Comparison of ENCODE assay signal across 11 cellular contexts in the genomic region with DNA sequence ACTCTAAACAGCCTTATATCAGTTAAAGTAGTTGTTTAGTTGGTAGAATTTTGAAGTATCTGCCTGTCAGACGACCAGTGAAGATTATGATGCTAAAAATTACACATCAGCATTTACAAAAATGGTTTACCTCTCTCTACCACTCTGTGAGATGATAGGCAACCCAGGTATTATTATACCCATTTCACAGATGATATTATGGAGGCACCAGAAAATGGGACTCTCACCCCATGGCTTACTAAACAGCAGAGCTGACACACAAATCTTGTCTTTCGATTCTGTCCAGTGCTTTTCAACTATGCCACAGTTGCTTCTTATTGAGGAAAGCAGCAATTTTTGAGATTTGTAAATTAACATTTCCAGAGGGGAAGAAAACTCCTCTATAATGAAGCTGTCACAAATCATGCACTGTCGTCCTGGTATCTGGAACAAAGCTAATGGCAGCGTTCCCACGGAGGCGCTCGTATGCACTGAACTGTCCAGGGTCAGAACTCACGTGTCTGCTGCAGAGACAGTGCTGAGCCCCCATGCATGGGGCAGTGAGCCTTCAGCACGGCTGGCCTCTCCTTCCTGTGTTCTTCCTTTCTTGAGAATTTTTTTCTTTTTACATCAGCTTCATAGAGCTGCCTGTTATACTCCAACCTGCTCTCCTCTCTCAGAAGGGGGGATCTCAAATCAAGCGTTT.
"Had no signal": no experiment of that assay in that cellular context is flagged by ENCODE, and none has a peak within 500 bp of the region (broad histone marks: within the 10 kb centered on the region; RNA-seq: fewer than 3 reads in every experiment).

No MANE protein-coding gene starts in this region.

- DNase-seq: activated CD4-positive, alpha-beta T cell treated with anti-CD3 and anti-CD28 coated beads, Interleukin-2, amount 10 ng/mL, durations not matched to agents 7 days and 5 days; activated CD4-positive, CD25-positive, alpha-beta regulatory T cell; kidney glomerular epithelial cell; mammary epithelial cell; ovary; tibial artery had no signal

- H3K4me1 ChIP-seq: tibial artery, vagina had no signal

- H3K27me3 Mint-ChIP-seq: activated CD4-positive, alpha-beta T cell treated with anti-CD3 and anti-CD28 coated beads, Interleukin-2, amount 10 ng/mL, durations not matched to agents 7 days and 5 days had no signal

- H3K4me3 ChIP-seq: ovary, smooth muscle cell, tibial artery, vagina had no signal

- H3K27ac Mint-ChIP-seq: activated CD4-positive, alpha-beta T cell treated with anti-CD3 and anti-CD28 coated beads, Interleukin-2, amount 10 ng/mL, durations not matched to agents 7 days and 5 days; activated naive CD4-positive, alpha-beta T cell treated with anti-CD3 and anti-CD28 coated beads, Interleukin-2, amount 50 U/mL, for 24 hours; stimulated activated effector memory CD8-positive, alpha-beta T cell treated with anti-CD3 and anti-CD28 coated beads, Interleukin-12 subunit alpha, Interleukin-12 subunit beta, amount 100 ng/mL, for 72 hours had no signal

- H3K4me3 Mint-ChIP-seq: activated CD4-positive, alpha-beta T cell treated with anti-CD3 and anti-CD28 coated beads, Interleukin-2, amount 10 ng/mL, durations not matched to agents 7 days and 5 days; activated naive CD4-positive, alpha-beta T cell treated with anti-CD3 and anti-CD28 coated beads, Interleukin-2, amount 50 U/mL, for 24 hours; stimulated activated effector memory CD8-positive, alpha-beta T cell treated with anti-CD3 and anti-CD28 coated beads, Interleukin-12 subunit alpha, Interleukin-12 subunit beta, amount 100 ng/mL, for 72 hours had no signal

- H3K27me3 ChIP-seq: ovary, tibial artery, vagina had no signal

- H3K36me3 ChIP-seq: ovary, tibial artery, vagina had no signal

- H3K27ac ChIP-seq: ovary, tibial artery, vagina had no signal

- H3K4me1 Mint-ChIP-seq: activated CD4-positive, alpha-beta T cell treated with anti-CD3 and anti-CD28 coated beads, Interleukin-2, amount 10 ng/mL, durations not matched to agents 7 days and 5 days; activated naive CD4-positive, alpha-beta T cell treated with anti-CD3 and anti-CD28 coated beads, Interleukin-2, amount 50 U/mL, for 24 hours; stimulated activated effector memory CD8-positive, alpha-beta T cell treated with anti-CD3 and anti-CD28 coated beads, Interleukin-12 subunit alpha, Interleukin-12 subunit beta, amount 100 ng/mL, for 72 hours had no signal

- H3K4me2 ChIP-seq: smooth muscle cell had no signal

- H3K9me3 ChIP-seq: ovary, tibial artery, vagina had no signal

- H3K36me3 Mint-ChIP-seq: stimulated activated effector memory CD8-positive, alpha-beta T cell treated with anti-CD3 and anti-CD28 coated beads, Interleukin-12 subunit alpha, Interleukin-12 subunit beta, amount 100 ng/mL, for 72 hours had no signal

- FAIRE-seq: bronchial epithelial cell had no signal

- H3K9me3 Mint-ChIP-seq: activated CD4-positive, alpha-beta T cell treated with anti-CD3 and anti-CD28 coated beads, Interleukin-2, amount 10 ng/mL, durations not matched to agents 7 days and 5 days; stimulated activated effector memory CD8-positive, alpha-beta T cell treated with anti-CD3 and anti-CD28 coated beads, Interleukin-12 subunit alpha, Interleukin-12 subunit beta, amount 100 ng/mL, for 72 hours had no signal
